Comparison of ENCODE assay signal across 12 cellular contexts in the genomic region with DNA sequence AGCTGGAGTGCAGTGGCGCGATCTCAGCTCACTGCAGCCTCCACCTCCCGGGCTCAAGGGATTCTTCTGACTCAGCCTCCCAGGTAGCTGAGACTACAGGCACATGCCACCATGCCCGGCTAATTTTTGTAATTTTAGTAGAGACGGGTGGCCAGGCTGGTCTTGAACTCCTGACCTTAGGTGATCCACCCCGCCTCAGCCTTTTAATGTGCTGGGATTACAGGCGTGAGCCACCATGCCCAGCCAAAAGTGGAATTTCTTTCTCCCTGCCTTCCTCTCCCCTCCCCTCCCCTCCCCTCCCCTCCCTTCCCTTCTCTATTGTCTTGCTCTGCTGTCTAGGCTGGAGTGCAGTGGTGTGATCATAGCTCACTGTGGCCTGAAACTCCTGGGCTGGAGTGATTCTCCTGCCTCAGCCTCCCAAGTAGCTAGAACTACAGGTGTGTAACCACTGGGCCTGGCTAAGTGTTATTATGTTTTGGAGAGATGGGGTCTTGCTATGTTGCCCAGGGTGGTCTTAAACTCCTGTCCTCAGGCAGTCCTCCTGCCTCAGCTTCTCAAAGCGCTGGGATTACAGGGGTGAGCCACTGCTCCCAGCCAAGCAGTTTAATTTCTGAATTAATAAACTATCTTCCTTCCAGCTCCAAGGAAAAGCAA. TPM values are rescaled to one million over a fixed set of nuclear protein-coding genes. Genes with fewer than 3 reads are reported as not detected.
DNase-seq lines count a peak whose midpoint lies in the region; ATAC-seq and TF ChIP-seq lines count a peak whose summit lies in the region.
"Had no signal": no experiment of that assay in that cellular context is flagged by ENCODE, and none has a peak within 500 bp of the region (broad histone marks: within the 10 kb centered on the region; RNA-seq: fewer than 3 reads in every experiment).

No MANE protein-coding gene starts in this region.

- H3K27me3 ChIP-seq in CD4-positive, CD25-positive, alpha-beta regulatory T cell (ENCODE audit: control insufficient read depth, insufficient read depth, low read length): no peaks in the 10 kb centered on the region
- H3K27me3 ChIP-seq in Panc1 (ENCODE audit: control insufficient read depth, insufficient read depth, low read length) (no peaks in the 10 kb centered on the region), neural progenitor cell (no peaks in the 10 kb centered on the region), Karpas-422 (ENCODE audit: low read length) (no peaks in the 10 kb centered on the region)

- H3F3A ChIP-seq in neural progenitor cell (ENCODE audit: low read depth): peaks cover 27% of the 10 kb centered on the region

- TF ChIP-seq CTCF in Panc1 (IDR thresholded peaks at IDR 0.05): no peak
- no peak for TF ChIP-seq CTCF in neural progenitor cell (IDR thresholded peaks at IDR 0.05)

- no peak overlapping the region for H3K9ac ChIP-seq in neural progenitor cell
- H3K9ac ChIP-seq in Karpas-422 (ENCODE audit: low read length): no peak overlapping the region

- H4K20me1 ChIP-seq in neural progenitor cell (ENCODE audit: low read depth) (peaks cover 42% of the 10 kb centered on the region), Karpas-422 (ENCODE audit: insufficient read depth, low read depth, low read length) (no peaks in the 10 kb centered on the region)

- peak overlapping the region; percentile 74 to 84 (median 80) for H3K4me3 Mint-ChIP-seq in CD4-positive, CD25-positive, alpha-beta regulatory T cell
- no peak overlapping the region for H3K4me3 Mint-ChIP-seq in neural progenitor cell

- H3K4me3 ChIP-seq in CD4-positive, CD25-positive, alpha-beta regulatory T cell (ENCODE audit: low read depth, low read length): peak overlapping the region; percentile 72
- H3K4me3 ChIP-seq in Panc1 (ENCODE audit: low read depth in 2 of 2, low read length in 2 of 2) (no peak overlapping the region), neural progenitor cell (no peak overlapping the region), Karpas-422 (ENCODE audit: low read length) (no peak overlapping the region)

- no peaks in the 10 kb centered on the region for H3K36me3 Mint-ChIP-seq in CD4-positive, CD25-positive, alpha-beta regulatory T cell
- peaks cover 2% of the 10 kb centered on the region for H3K36me3 Mint-ChIP-seq in neural progenitor cell

- POLR2A ChIA-PET in Panc1 (lab: Charles Lee): interaction anchor here (0.9 kb wide), 1 partner anchor 84 kb away, joined by 3 read pairs; no protein-coding TSS in a partner anchor

- intact Hi-C loops in Panc1 (cut with micrococcal nuclease; ENCODE audit: unreplicated experiment): loop anchor here (5.0 kb wide), 1 partner anchor 63 kb away; no protein-coding TSS in a partner anchor

- DNase-seq in CD4-positive, CD25-positive, alpha-beta regulatory T cell: no peak
- DNase-seq in Panc1 (ENCODE audit: low read depth, low spot score) (no peak), dermis blood vessel endothelial cell (peak; percentile 66), neural progenitor cell (ENCODE audit: low spot score) (no peak), DMS153 treated with DMSO at 0.1 percent for 48 hours (lab: John Stamatoyannopoulos, UW; ENCODE audit: unreplicated experiment) (no peak), Karpas-422 (no peak), hypothalamus (lab: John Stamatoyannopoulos, UW) (no peak)
- DNase-seq: cerebellar nuclear complex, NCI-H524 treated with DMSO at 0.1 percent for 48 hours, small intestine had no signal

- H3K4me2 ChIP-seq in neural progenitor cell (no peak overlapping the region), Karpas-422 (ENCODE audit: low read depth, low read length, poor library complexity, severe bottlenecking) (no peak overlapping the region)

- CTCF ChIA-PET in Panc1 (lab: Charles Lee): interaction anchor here (0.8 kb wide), 1 partner anchor 64 kb away, joined by 3 read pairs; no protein-coding TSS in a partner anchor

- peak overlapping the region; percentile 95 to 98 (median 96) for H3K27ac Mint-ChIP-seq in CD4-positive, CD25-positive, alpha-beta regulatory T cell
- no peak overlapping the region for H3K27ac Mint-ChIP-seq in neural progenitor cell

- no TSS peak for BruUV-seq in Panc1 (replicated peaks; lab: Mats Ljungman, UMichigan)

- no peak for ATAC-seq in CD4-positive, CD25-positive, alpha-beta regulatory T cell (ENCODE audit: low read depth in 2 of 2)
- no peak for ATAC-seq in Panc1
- ATAC-seq in GM21360 (IDR thresholded peaks at IDR 0.05; ENCODE audit: unreplicated experiment): no peak
- ATAC-seq: activated CD4-positive, CD25-positive, alpha-beta regulatory T cell treated with anti-CD3 and anti-CD28 coated beads, Interleukin-2, amount 50 U/mL, for 24 hours had no signal

- H3K4me1 Mint-ChIP-seq in CD4-positive, CD25-positive, alpha-beta regulatory T cell: peaks cover 40 to 92% (median 62%) of the 10 kb centered on the region in 4 donors
- peaks cover 49% of the 10 kb centered on the region for H3K4me1 Mint-ChIP-seq in neural progenitor cell

- H3K79me2 ChIP-seq in neural progenitor cell (ENCODE audit: low read depth) (peaks cover 99% of the 10 kb centered on the region), Karpas-422 (ENCODE audit: low read length) (no peaks in the 10 kb centered on the region)

- H3K4me1 ChIP-seq in CD4-positive, CD25-positive, alpha-beta regulatory T cell (ENCODE audit: control insufficient read depth, insufficient read depth, low read length, poor library complexity, severe bottlenecking): peaks cover 70% of the 10 kb centered on the region
- peaks cover 73% of the 10 kb centered on the region for H3K4me1 ChIP-seq in Panc1 (ENCODE audit: control insufficient read depth, insufficient read depth, low read length)
- peaks cover 24% of the 10 kb centered on the region for H3K4me1 ChIP-seq in neural progenitor cell
- H3K4me1 ChIP-seq in Karpas-422 (ENCODE audit: low read length): no peaks in the 10 kb centered on the region; the same call in 1 of the 2 replicates

- no peaks in the 10 kb centered on the region for H3K9me2 ChIP-seq in Karpas-422 (replicated peaks; ENCODE audit: insufficient read depth, low read length)

- H3K27me3 Mint-ChIP-seq in CD4-positive, CD25-positive, alpha-beta regulatory T cell: no peaks in the 10 kb centered on the region
- peaks cover 2% of the 10 kb centered on the region for H3K27me3 Mint-ChIP-seq in neural progenitor cell (ENCODE audit: insufficient read depth, low read depth)

- H3K27ac ChIP-seq in CD4-positive, CD25-positive, alpha-beta regulatory T cell (ENCODE audit: insufficient read depth, low read length, poor library complexity, severe bottlenecking): peak overlapping the region; percentile 89
- peak overlapping the region; percentile 97 for H3K27ac ChIP-seq in Panc1 (ENCODE audit: low read length)
- H3K27ac ChIP-seq in neural progenitor cell: peak overlapping the region; percentile 41
- no peak overlapping the region for H3K27ac ChIP-seq in Karpas-422 (ENCODE audit: low read length)

- in situ Hi-C loops in Panc1 (cut with HindIII; ENCODE audit: low pct_unique_long_range_greater_than_20kb, low sequenced_read_pairs): no loop called here

- no peaks in the 10 kb centered on the region for H3K9me3 ChIP-seq in CD4-positive, CD25-positive, alpha-beta regulatory T cell (ENCODE audit: control insufficient read depth in 2 of 2, low read length in 2 of 2)
- H3K9me3 ChIP-seq in Panc1 (ENCODE audit: control insufficient read depth, insufficient read depth, low read depth, low read length) (no peaks in the 10 kb centered on the region), neural progenitor cell (ENCODE audit: low read depth) (no peaks in the 10 kb centered on the region), Karpas-422 (ENCODE audit: low read length) (no peaks in the 10 kb centered on the region)

- H3K9me3 Mint-ChIP-seq in CD4-positive, CD25-positive, alpha-beta regulatory T cell: no peaks in the 10 kb centered on the region
- no peaks in the 10 kb centered on the region for H3K9me3 Mint-ChIP-seq in neural progenitor cell

- H3K36me3 ChIP-seq in CD4-positive, CD25-positive, alpha-beta regulatory T cell (ENCODE audit: control insufficient read depth, insufficient read depth, low read length): no peaks in the 10 kb centered on the region
- H3K36me3 ChIP-seq in Panc1 (ENCODE audit: control insufficient read depth, insufficient read depth, low read length) (no peaks in the 10 kb centered on the region), neural progenitor cell (no peaks in the 10 kb centered on the region), Karpas-422 (ENCODE audit: insufficient read depth, low read length) (no peaks in the 10 kb centered on the region)

- H2AFZ ChIP-seq in neural progenitor cell (replicated peaks) (no peak overlapping the region), Karpas-422 (ENCODE audit: low read length) (no peak overlapping the region)

RNA-seq across cellular contexts. Expression of a gene that starts 10.0 kb away (rescaled TPM):
- 431 TPM for total RNA-seq in CD4-positive, CD25-positive, alpha-beta regulatory T cell
- 10 to 100 TPM; 21.8 to 26.9 (median 24.7) TPM for polyA plus RNA-seq in CD4-positive, CD25-positive, alpha-beta regulatory T cell
- 413 TPM for total RNA-seq in Panc1 (2021; ENCODE audit: unreplicated experiment)
- 162 TPM for polyA plus RNA-seq in Panc1 (2012; ENCODE audit: insufficient read length)
- 653 and 751 TPM in 2 replicates for total RNA-seq in dermis blood vessel endothelial cell
- total RNA-seq in neural progenitor cell (ENCODE audit: low replicate concordance): 203 and 222 TPM in 2 replicates
- 4.9 and 6.2 TPM in 2 replicates for total RNA-seq in Karpas-422 (2014; rRNA removed; shearing (Covaris generic); ENCODE audit: low replicate concordance)

Comparison
In these comparisons a context has a peak if more than half of its experiments do, and no peak if none do; other contexts are left out.
1. RNA of a gene that starts 10.0 kb away (total RNA-seq): 653 to 751 TPM in dermis blood vessel endothelial cell, 431 TPM in CD4-positive, CD25-positive, alpha-beta regulatory T cell (single experiment), 413 TPM in Panc1 (single experiment) and 203 to 222 TPM in neural progenitor cell; 4.9 to 6.2 TPM in Karpas-422; every median in the first group is over 10 times any median in the second.